In the genomic region with DNA sequence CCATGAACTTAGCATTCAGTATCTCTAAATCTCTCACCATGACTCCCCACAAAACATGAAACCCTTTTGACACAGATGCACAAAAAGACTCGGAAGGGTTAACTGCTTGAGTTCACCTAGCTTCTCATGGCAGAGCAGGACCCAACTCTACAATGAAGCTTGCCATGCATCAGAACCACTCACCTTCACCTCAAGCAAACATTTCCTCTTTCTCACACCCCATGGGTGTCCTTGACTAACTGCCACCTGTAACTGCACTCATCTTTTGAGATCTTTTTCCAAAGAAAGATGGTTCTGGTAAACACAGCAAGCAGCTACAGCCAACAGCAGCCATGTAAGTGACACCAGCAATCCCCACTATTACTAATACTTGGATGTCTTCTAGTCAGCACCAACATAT, we compare ENCODE assay signal across 17 cellular contexts.
"Had no signal": no experiment of that assay in that cellular context is flagged by ENCODE, and none has a peak within 500 bp of the region (broad histone marks: within the 10 kb centered on the region; RNA-seq: fewer than 3 reads in every experiment).

No MANE protein-coding gene starts in this region.

- H3K27me3 ChIP-seq: esophagus muscularis mucosa, left lung had no signal

- ATAC-seq: activated T-cell treated with anti-CD3 and anti-CD28 coated beads, Interleukin-2, amount 50 U/mL, for 4 hours; left lung; natural killer cell; stimulated activated naive CD8-positive, alpha-beta T cell treated with anti-CD3 and anti-CD28 coated beads, Interleukin-15, Interleukin-2, amounts not matched to agents 100 U/mL and 50 U/mL, for 24 hours had no signal

- H3K27ac Mint-ChIP-seq: activated CD4-positive, alpha-beta memory T cell treated with anti-CD3 and anti-CD28 coated beads for 36 hours; natural killer cell had no signal

- DNase-seq: activated CD4-positive, alpha-beta memory T cell treated with anti-CD3 and anti-CD28 coated beads for 36 hours; activated effector memory CD4-positive, alpha-beta T cell treated with Interleukin-2 at 50 U/mL for 16 hours; activated naive CD4-positive, alpha-beta T cell treated with anti-CD3 and anti-CD28 coated beads, Interleukin-2, amount 50 U/mL, for 16 hours; activated T-cell treated with anti-CD3 and anti-CD28 coated beads, Interleukin-2, amount 50 U/mL, for 4 hours; hippocampal formation; kidney; left lung; mammary epithelial cell; natural killer cell; posterior cingulate gyrus; stimulated activated CD4-positive, alpha-beta T cell treated with anti-CD3 and anti-CD28 coated beads, Interleukin-15, amount 100 ng/mL, for 24 hours; stimulated activated CD4-positive, alpha-beta T cell treated with anti-CD3 and anti-CD28 coated beads, Interleukin-4, amount 100 ng/mL, for 1 hour; stimulated activated naive CD8-positive, alpha-beta T cell treated with anti-CD3 and anti-CD28 coated beads, Interleukin-15, Interleukin-2, amounts not matched to agents 100 U/mL and 50 U/mL, for 24 hours; trophoblast cell had no signal

- H3K4me3 Mint-ChIP-seq: activated CD4-positive, alpha-beta memory T cell treated with anti-CD3 and anti-CD28 coated beads for 36 hours; activated T-cell treated with anti-CD3 and anti-CD28 coated beads, Interleukin-2, amount 50 U/mL, for 4 hours; natural killer cell had no signal

- H3K27me3 Mint-ChIP-seq: activated CD4-positive, alpha-beta memory T cell treated with anti-CD3 and anti-CD28 coated beads for 36 hours had no signal

- FAIRE-seq: colon, kidney had no signal

- H3K9me3 Mint-ChIP-seq: activated T-cell treated with anti-CD3 and anti-CD28 coated beads, Interleukin-2, amount 50 U/mL, for 4 hours; natural killer cell had no signal

- H3K27ac ChIP-seq: esophagus muscularis mucosa, left lung, VCaP had no signal

- H3K4me3 ChIP-seq: esophagus muscularis mucosa, left lung had no signal

- H3K9me3 ChIP-seq: esophagus muscularis mucosa, left lung had no signal
